Comparison of ENCODE assay signal across 2 cellular contexts in the genomic region with DNA sequence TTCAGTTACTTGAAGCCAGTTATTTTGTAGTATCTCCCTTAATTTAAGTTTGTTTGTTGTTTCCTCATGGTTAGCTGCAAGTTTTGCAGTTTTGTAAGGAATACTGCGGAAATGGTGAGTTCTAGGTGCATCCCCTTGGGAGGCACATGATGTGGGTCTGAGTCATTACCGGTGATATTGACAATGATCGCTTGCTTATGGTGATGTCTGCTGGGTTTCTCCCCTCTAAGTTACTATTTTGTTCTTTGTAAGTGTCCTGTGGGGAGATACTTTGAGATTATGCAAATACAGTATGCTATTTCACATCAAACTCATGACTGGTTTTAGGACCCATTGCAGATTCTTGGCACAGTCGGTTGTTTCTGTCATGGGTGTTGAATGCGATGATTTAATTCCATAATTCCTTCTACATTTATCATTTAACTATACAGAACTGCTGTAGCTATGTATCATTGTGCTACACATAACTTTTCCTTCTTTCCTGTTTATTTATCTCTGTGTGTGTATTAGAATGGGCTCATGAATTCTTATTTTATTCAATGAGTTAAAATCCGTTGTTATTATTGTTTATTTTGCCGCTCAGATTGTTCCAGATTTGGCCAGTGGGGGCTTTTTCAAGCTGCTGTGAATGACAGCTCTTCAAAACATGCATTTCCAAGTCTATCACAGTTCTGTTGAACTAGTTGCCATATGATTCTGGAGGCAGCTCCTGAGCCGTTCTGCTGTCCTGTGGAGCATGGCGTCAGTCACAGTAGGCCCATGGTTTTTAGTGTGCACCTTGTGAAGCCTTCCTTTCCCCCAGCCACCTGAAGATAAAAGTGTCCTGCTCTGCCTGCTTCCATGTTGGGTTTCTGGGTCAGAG.
A peak's percentile ranks its signal among the peaks of the same experiment; 100 is the strongest.
TF ChIP-seq lines count a peak whose summit lies in the region.

No MANE protein-coding gene starts in this region.

TF ChIP-seq in GM12891, 5 proteins besides CTCF, POLR2A, EP300 and RAD21:
- TF ChIP-seq POLR2AphosphoS5 (IDR thresholded peaks at IDR 0.05; ENCODE audit: low read depth, low read length) (no peak), SPI1 (IDR thresholded peaks at IDR 0.05; ENCODE audit: low read depth, low read length) (peak; percentile 57), POU2F2 (IDR thresholded peaks at IDR 0.05; ENCODE audit: low read depth, low read length) (peak; percentile 93), TAF1 (IDR thresholded peaks at IDR 0.05; ENCODE audit: low read depth, low read length) (no peak), PAX5 (IDR thresholded peaks at IDR 0.05; ENCODE audit: insufficient read depth, low read length, severe bottlenecking) (no peak)

TF ChIP-seq in IMR-90, 13 proteins besides CTCF, POLR2A, EP300 and RAD21:
- 0 out of 2 replicates have a peak, but pooled peaks have one; percentile 33 for TF ChIP-seq BHLHE40 (IDR thresholded peaks at IDR 0.05; ENCODE audit: low read depth, low read length)
- TF ChIP-seq RCOR1 (IDR thresholded peaks at IDR 0.05; ENCODE audit: insufficient replicate concordance, low read length) = no peak
- peak; percentile 65 for TF ChIP-seq USF2 (IDR thresholded peaks at IDR 0.05; ENCODE audit: low read depth, low read length)
- no peak for TF ChIP-seq MXI1 (IDR thresholded peaks at IDR 0.05; ENCODE audit: borderline replicate concordance, low read depth, low read length)
- TF ChIP-seq CEBPB (IDR thresholded peaks at IDR 0.05; ENCODE audit: low read depth, low read length) = peak; percentile 78
- TF ChIP-seq RFX5 (IDR thresholded peaks at IDR 0.05; ENCODE audit: low read depth, low read length) = no peak
- no peak for TF ChIP-seq SMC3 (IDR thresholded peaks at IDR 0.05; ENCODE audit: low read depth, low read length)
- TF ChIP-seq, protein P1, sequence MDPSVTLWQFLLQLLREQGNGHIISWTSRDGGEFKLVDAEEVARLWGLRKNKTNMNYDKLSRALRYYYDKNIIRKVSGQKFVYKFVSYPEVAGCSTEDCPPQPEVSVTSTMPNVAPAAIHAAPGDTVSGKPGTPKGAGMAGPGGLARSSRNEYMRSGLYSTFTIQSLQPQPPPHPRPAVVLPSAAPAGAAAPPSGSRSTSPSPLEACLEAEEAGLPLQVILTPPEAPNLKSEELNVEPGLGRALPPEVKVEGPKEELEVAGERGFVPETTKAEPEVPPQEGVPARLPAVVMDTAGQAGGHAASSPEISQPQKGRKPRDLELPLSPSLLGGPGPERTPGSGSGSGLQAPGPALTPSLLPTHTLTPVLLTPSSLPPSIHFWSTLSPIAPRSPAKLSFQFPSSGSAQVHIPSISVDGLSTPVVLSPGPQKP (IDR thresholded peaks at IDR 0.05; ENCODE audit: borderline replicate concordance, low read depth, low read length) = no peak
- TF ChIP-seq FOS (IDR thresholded peaks at IDR 0.05; ENCODE audit: low read depth, low read length) = 0 out of 2 replicates have a peak, but pooled peaks have one; percentile 19
- no peak for TF ChIP-seq MAZ (IDR thresholded peaks at IDR 0.05; ENCODE audit: borderline replicate concordance, low read depth, low read length)
- TF ChIP-seq CHD1 (IDR thresholded peaks at IDR 0.05; ENCODE audit: low read depth, low read length) = no peak
- TF ChIP-seq NFE2L2 (IDR thresholded peaks at IDR 0.05; ENCODE audit: low read depth, low read length) = 0 out of 2 replicates have a peak, but pooled peaks have one; percentile 7
- no peak for TF ChIP-seq MAFK (IDR thresholded peaks at IDR 0.05; ENCODE audit: low read depth, low read length)
